In the genomic region with DNA sequence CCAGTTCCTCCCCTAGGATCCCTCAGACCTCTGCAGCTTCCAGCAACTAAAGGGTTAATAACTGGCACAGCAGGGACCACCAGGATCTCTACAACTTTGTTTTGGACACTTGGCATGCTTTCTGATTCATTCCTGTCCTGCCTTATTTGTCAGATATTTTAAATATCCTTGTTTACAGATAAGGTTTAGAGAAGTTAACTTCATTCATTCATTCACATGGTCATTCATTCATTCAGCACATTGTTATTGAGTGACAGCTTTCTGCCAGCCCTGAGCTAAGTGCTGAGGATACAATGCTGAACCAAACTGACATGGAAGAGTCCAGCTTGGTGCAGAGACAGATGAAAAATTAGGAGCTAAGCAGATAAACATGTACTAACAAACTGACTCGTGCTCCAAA, we compare ENCODE assay signal across 1 cellular context.
TF ChIP-seq lines count a peak whose summit lies in the region.

No MANE protein-coding gene starts in this region.

TF ChIP-seq in SK-N-SH treated with all-trans-retinoic acid at 6 μM for 48 hours, 23 proteins besides CTCF, POLR2A, EP300 and RAD21:
- TF ChIP-seq, protein P1, sequence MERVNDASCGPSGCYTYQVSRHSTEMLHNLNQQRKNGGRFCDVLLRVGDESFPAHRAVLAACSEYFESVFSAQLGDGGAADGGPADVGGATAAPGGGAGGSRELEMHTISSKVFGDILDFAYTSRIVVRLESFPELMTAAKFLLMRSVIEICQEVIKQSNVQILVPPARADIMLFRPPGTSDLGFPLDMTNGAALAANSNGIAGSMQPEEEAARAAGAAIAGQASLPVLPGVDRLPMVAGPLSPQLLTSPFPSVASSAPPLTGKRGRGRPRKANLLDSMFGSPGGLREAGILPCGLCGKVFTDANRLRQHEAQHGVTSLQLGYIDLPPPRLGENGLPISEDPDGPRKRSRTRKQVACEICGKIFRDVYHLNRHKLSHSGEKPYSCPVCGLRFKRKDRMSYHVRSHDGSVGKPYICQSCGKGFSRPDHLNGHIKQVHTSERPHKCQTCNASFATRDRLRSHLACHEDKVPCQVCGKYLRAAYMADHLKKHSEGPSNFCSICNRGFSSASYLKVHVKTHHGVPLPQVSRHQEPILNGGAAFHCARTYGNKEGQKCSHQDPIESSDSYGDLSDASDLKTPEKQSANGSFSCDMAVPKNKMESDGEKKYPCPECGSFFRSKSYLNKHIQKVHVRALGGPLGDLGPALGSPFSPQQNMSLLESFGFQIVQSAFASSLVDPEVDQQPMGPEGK (CRISPR knock-in tag; IDR thresholded peaks at IDR 0.05; ENCODE audit: borderline replicate concordance): no peak
- TF ChIP-seq ZFP3 (CRISPR knock-in tag; IDR thresholded peaks at IDR 0.05) (no peak), ZC3H10 (CRISPR knock-in tag; IDR thresholded peaks at IDR 0.05) (no peak), CREB5 (CRISPR knock-in tag; IDR thresholded peaks at IDR 0.05; ENCODE audit: low read depth) (no peak), ISL1 (CRISPR knock-in tag; IDR thresholded peaks at IDR 0.05) (no peak), ZNF565 (CRISPR knock-in tag; conservative IDR thresholded peaks at IDR 0.05; ENCODE audit: low read depth) (no peak), ZNF70 (CRISPR knock-in tag; IDR thresholded peaks at IDR 0.05) (no peak), CSDC2 (CRISPR knock-in tag; IDR thresholded peaks at IDR 0.05) (no peak), BACH2 (CRISPR knock-in tag; IDR thresholded peaks at IDR 0.05; ENCODE audit: borderline replicate concordance) (no peak), RARB (CRISPR knock-in tag; IDR thresholded peaks at IDR 0.05) (no peak), TCF4 (CRISPR knock-in tag; IDR thresholded peaks at IDR 0.05; ENCODE audit: borderline replicate concordance) (no peak), PPARA (CRISPR knock-in tag; IDR thresholded peaks at IDR 0.05; ENCODE audit: borderline replicate concordance) (no peak), CSRNP3 (CRISPR knock-in tag; IDR thresholded peaks at IDR 0.05) (no peak), TOX (CRISPR knock-in tag; IDR thresholded peaks at IDR 0.05; ENCODE audit: borderline replicate concordance) (no peak), ESRRG (CRISPR knock-in tag; IDR thresholded peaks at IDR 0.05) (no peak)
- TF ChIP-seq, protein P2, sequence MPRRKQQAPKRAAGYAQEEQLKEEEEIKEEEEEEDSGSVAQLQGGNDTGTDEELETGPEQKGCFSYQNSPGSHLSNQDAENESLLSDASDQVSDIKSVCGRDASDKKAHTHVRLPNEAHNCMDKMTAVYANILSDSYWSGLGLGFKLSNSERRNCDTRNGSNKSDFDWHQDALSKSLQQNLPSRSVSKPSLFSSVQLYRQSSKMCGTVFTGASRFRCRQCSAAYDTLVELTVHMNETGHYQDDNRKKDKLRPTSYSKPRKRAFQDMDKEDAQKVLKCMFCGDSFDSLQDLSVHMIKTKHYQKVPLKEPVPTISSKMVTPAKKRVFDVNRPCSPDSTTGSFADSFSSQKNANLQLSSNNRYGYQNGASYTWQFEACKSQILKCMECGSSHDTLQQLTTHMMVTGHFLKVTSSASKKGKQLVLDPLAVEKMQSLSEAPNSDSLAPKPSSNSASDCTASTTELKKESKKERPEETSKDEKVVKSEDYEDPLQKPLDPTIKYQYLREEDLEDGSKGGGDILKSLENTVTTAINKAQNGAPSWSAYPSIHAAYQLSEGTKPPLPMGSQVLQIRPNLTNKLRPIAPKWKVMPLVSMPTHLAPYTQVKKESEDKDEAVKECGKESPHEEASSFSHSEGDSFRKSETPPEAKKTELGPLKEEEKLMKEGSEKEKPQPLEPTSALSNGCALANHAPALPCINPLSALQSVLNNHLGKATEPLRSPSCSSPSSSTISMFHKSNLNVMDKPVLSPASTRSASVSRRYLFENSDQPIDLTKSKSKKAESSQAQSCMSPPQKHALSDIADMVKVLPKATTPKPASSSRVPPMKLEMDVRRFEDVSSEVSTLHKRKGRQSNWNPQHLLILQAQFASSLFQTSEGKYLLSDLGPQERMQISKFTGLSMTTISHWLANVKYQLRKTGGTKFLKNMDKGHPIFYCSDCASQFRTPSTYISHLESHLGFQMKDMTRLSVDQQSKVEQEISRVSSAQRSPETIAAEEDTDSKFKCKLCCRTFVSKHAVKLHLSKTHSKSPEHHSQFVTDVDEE (CRISPR knock-in tag; IDR thresholded peaks at IDR 0.05): no peak
